In the genomic region with DNA sequence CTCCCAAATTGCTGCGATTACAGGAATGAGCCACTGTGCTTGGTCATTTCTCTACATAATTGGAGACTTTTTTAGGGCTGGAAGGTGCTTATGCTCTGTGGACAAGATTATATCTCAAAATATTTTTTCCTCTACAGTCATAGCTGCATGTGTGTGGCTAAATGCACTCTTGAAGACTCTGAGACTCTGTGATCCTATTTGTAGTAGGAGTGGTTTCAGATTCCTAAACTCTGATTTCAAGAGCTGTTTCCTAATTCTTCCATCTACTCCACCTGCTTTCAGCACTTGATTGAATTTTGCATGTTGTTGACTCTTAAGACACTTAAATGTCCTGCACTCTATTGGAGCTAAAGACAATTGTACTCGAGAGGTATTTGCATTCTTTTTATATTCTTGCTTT, we compare ENCODE assay signal across 15 cellular contexts.
"Had no signal": no experiment of that assay in that cellular context is flagged by ENCODE, and none has a peak within 500 bp of the region (broad histone marks: within the 10 kb centered on the region; RNA-seq: fewer than 3 reads in every experiment).

No MANE protein-coding gene starts in this region.

- H3K4me1 Mint-ChIP-seq: naive B cell; stimulated activated memory B cell treated with anti-CD40 and anti-IgM and Interleukin-4, amounts not matched to agents 10 μg/mL and 1 μg/mL and 100 μg/mL, for 72 hours had no signal

- H3K4me1 ChIP-seq: breast epithelium, parathyroid adenoma had no signal

- ATAC-seq: activated T-cell treated with anti-CD3 and anti-CD28 coated beads, Interleukin-2, amount 50 U/mL, for 4 hours; foreskin keratinocyte; heart left ventricle; left lobe of liver; stimulated activated memory B cell treated with anti-CD40 and anti-IgM and Interleukin-4, amounts not matched to agents 10 μg/mL and 1 μg/mL and 100 μg/mL, for 72 hours had no signal

- H3K4me2 ChIP-seq: smooth muscle cell had no signal

- H3K9me3 ChIP-seq: breast epithelium had no signal

- H3K36me3 ChIP-seq: breast epithelium, heart left ventricle, tibial nerve had no signal

- H3K79me2 ChIP-seq: parathyroid adenoma had no signal

- H3K9me3 Mint-ChIP-seq: activated CD4-positive, alpha-beta memory T cell treated with anti-CD3 and anti-CD28 coated beads for 36 hours; activated T-cell treated with anti-CD3 and anti-CD28 coated beads, Interleukin-2, amount 50 U/mL, for 4 hours; stimulated activated memory B cell treated with anti-CD40 and anti-IgM and Interleukin-4, amounts not matched to agents 10 μg/mL and 1 μg/mL and 100 μg/mL, for 72 hours had no signal

- DNase-seq: activated CD4-positive, alpha-beta memory T cell treated with anti-CD3 and anti-CD28 coated beads for 36 hours; activated gamma-delta T cell; activated T-cell treated with anti-CD3 and anti-CD28 coated beads, Interleukin-2, amount 50 U/mL, for 4 hours; anterior cingulate cortex; foreskin keratinocyte; heart left ventricle; islet precursor cell; naive B cell had no signal

- H3K27me3 Mint-ChIP-seq: activated CD4-positive, alpha-beta memory T cell treated with anti-CD3 and anti-CD28 coated beads for 36 hours; activated naive CD8-positive, alpha-beta T cell; stimulated activated memory B cell treated with anti-CD40 and anti-IgM and Interleukin-4, amounts not matched to agents 10 μg/mL and 1 μg/mL and 100 μg/mL, for 72 hours had no signal

- H3K9ac ChIP-seq: parathyroid adenoma had no signal

- H3K27ac ChIP-seq: breast epithelium, foreskin keratinocyte, heart left ventricle, parathyroid adenoma, tibial nerve had no signal

- H2AFZ ChIP-seq: parathyroid adenoma had no signal

- H3K36me3 Mint-ChIP-seq: activated CD4-positive, alpha-beta memory T cell treated with anti-CD3 and anti-CD28 coated beads for 36 hours; activated naive CD8-positive, alpha-beta T cell; naive B cell; stimulated activated memory B cell treated with anti-CD40 and anti-IgM and Interleukin-4, amounts not matched to agents 10 μg/mL and 1 μg/mL and 100 μg/mL, for 72 hours had no signal

- H3K4me3 Mint-ChIP-seq: activated CD4-positive, alpha-beta memory T cell treated with anti-CD3 and anti-CD28 coated beads for 36 hours; activated naive CD8-positive, alpha-beta T cell; activated T-cell treated with anti-CD3 and anti-CD28 coated beads, Interleukin-2, amount 50 U/mL, for 4 hours; naive B cell; stimulated activated memory B cell treated with anti-CD40 and anti-IgM and Interleukin-4, amounts not matched to agents 10 μg/mL and 1 μg/mL and 100 μg/mL, for 72 hours had no signal

- H3K27me3 ChIP-seq: breast epithelium, foreskin keratinocyte, heart left ventricle, tibial nerve had no signal

- H3K4me3 ChIP-seq: breast epithelium, heart left ventricle, smooth muscle cell, tibial nerve had no signal

- H3K27ac Mint-ChIP-seq: activated CD4-positive, alpha-beta memory T cell treated with anti-CD3 and anti-CD28 coated beads for 36 hours; activated naive CD8-positive, alpha-beta T cell; stimulated activated memory B cell treated with anti-CD40 and anti-IgM and Interleukin-4, amounts not matched to agents 10 μg/mL and 1 μg/mL and 100 μg/mL, for 72 hours had no signal
